ENCODE assay signal across 8 cellular contexts in the genomic region with DNA sequence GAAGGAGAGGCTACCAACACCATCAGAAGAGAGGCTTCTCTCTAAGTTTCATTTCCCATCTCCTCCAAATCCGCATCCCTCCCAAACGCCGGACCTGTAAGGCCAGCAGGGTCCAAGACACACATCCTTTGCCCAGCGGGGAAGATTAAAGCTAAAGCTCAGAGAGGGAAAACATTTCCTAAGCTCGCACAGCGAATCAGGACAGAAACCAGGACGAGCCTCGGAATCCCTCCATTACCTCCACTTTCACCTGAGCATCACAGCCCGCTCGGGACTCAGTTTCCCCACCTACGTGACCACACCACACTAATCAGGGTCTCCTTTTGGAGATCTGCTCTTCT. TPM values are rescaled to one million over a fixed set of nuclear protein-coding genes. Genes with fewer than 3 reads are reported as not detected.
DNase-seq lines count a peak whose midpoint lies in the region; ATAC-seq and TF ChIP-seq lines count a peak whose summit lies in the region.

No MANE protein-coding gene starts in this region.

- peaks cover 7% of the 10 kb centered on the region for H3K4me1 ChIP-seq in hepatocyte (ENCODE audit: insufficient read depth)

- TF ChIP-seq CTCF in WI38 (IDR thresholded peaks at IDR 0.05; ENCODE audit: low read depth, low read length) (no peak), hepatocyte (IDR thresholded peaks at IDR 0.05; ENCODE audit: poor library complexity) (no peak)

- no peaks in the 10 kb centered on the region for H3K79me2 ChIP-seq in hepatocyte

- peak overlapping the region; percentile 92 to 98 for H3K4me3 Mint-ChIP-seq in stimulated activated naive CD8-positive, alpha-beta T cell treated with anti-CD3 and anti-CD28 coated beads, Interleukin-15, amount 100 ng/mL, for 72 hours

- H3K9me3 ChIP-seq in hepatocyte (ENCODE audit: low read depth), result no peaks in the 10 kb centered on the region

- peaks cover 42% of the 10 kb centered on the region for H3K4me1 Mint-ChIP-seq in stimulated activated naive CD8-positive, alpha-beta T cell treated with anti-CD3 and anti-CD28 coated beads, Interleukin-15, amount 100 ng/mL, for 72 hours

- no peaks in the 10 kb centered on the region for H4K20me1 ChIP-seq in hepatocyte (ENCODE audit: insufficient read depth, poor library complexity, severe bottlenecking)

- 2% methylated on average over 11 of the region's 11 CpGs for WGBS in hepatocyte (ENCODE audit: low lambda C conversion rate, missing lambda C conversion rate)

- H3K27me3 Mint-ChIP-seq in stimulated activated naive CD8-positive, alpha-beta T cell treated with anti-CD3 and anti-CD28 coated beads, Interleukin-15, amount 100 ng/mL, for 72 hours, result peaks cover 34% of the 10 kb centered on the region

- H3K36me3 ChIP-seq in hepatocyte (replicated peaks; ENCODE audit: insufficient read depth, low read depth), result no peaks in the 10 kb centered on the region

- H2AFZ ChIP-seq in hepatocyte, result peak overlapping the region; percentile 99

- H3K27me3 ChIP-seq in hepatocyte, result peaks cover 6% of the 10 kb centered on the region

- H3K4me3 ChIP-seq in WI38 (ENCODE audit: low read depth, low read length) (peak overlapping the region; percentile 93), hepatocyte (peak overlapping the region; percentile 90)

- H3K9me2 ChIP-seq in hepatocyte (replicated peaks; ENCODE audit: insufficient read depth), result no peaks in the 10 kb centered on the region

- H3K4me2 ChIP-seq in hepatocyte, result peak overlapping the region; percentile 96

- no peak for ATAC-seq in stimulated activated naive CD8-positive, alpha-beta T cell treated with anti-CD3 and anti-CD28 coated beads, Interleukin-15, amount 100 ng/mL, for 72 hours
- ATAC-seq in HG03045 (IDR thresholded peaks at IDR 0.05; ENCODE audit: unreplicated experiment), result no peak

- H3K27ac ChIP-seq in hepatocyte, result peak overlapping the region; percentile 54

- H3K27ac Mint-ChIP-seq in stimulated activated naive CD8-positive, alpha-beta T cell treated with anti-CD3 and anti-CD28 coated beads, Interleukin-15, amount 100 ng/mL, for 72 hours, result peak overlapping the region; percentile 89 to 99

- no peaks in the 10 kb centered on the region for H3K9me3 Mint-ChIP-seq in stimulated activated naive CD8-positive, alpha-beta T cell treated with anti-CD3 and anti-CD28 coated beads, Interleukin-15, amount 100 ng/mL, for 72 hours

- DNase-seq in NCI-H2196 (lab: John Stamatoyannopoulos, UW; ENCODE audit: unreplicated experiment), result peak; percentile 17
- DNase-seq in NCI-H2196 treated with DMSO at 0.1 percent for 48 hours (lab: John Stamatoyannopoulos, UW; ENCODE audit: unreplicated experiment), result no peak
- peak; percentile 26 for DNase-seq in hepatocyte (ENCODE audit: low spot score)
- DNase-seq in stimulated activated naive CD8-positive, alpha-beta T cell treated with anti-CD3 and anti-CD28 coated beads, Interleukin-15, amount 100 ng/mL, for 72 hours, result no peak
- no peak for DNase-seq in NCI-H1048 (lab: John Stamatoyannopoulos, UW)
- DNase-seq in activated CD4-positive, alpha-beta T cell treated with anti-CD3 and anti-CD28 coated beads, Interleukin-2, amount 50 U/mL, for 48 hours, result no peak

RNA-seq across cellular contexts. Expression of a gene that starts 0.7 kb away (rescaled TPM):
- 37.9 and 73.1 TPM in 2 replicates for total RNA-seq in hepatocyte
- 114 and 168 TPM in 2 replicates for polyA plus RNA-seq in hepatocyte

RNA-seq across cellular contexts. Expression of a gene that starts 29.8 kb away (rescaled TPM):
- 3.4 and 7.8 TPM in 2 replicates for total RNA-seq in hepatocyte
- polyA plus RNA-seq in hepatocyte, result 12.2 and 14.8 TPM in 2 replicates

RNA-seq across cellular contexts. Expression of a gene that starts 31.2 kb away (rescaled TPM):
- 0.40 and 1.9 TPM in 2 replicates for total RNA-seq in hepatocyte
- 0.59 and 1.4 TPM in 2 replicates for polyA plus RNA-seq in hepatocyte

RNA-seq across cellular contexts. Expression of a gene that starts 40.2 kb away (rescaled TPM):
- 57.3 and 68.9 TPM in 2 replicates for total RNA-seq in hepatocyte
- 86.0 and 92.6 TPM in 2 replicates for polyA plus RNA-seq in hepatocyte

RNA-seq across cellular contexts. Expression of a gene that starts 43.4 kb away (rescaled TPM):
- total RNA-seq in hepatocyte, result 42.5 and 51.0 TPM in 2 replicates
- polyA plus RNA-seq in hepatocyte, result 66.7 and 72.8 TPM in 2 replicates

Comparison
In these comparisons a context has a peak if more than half of its experiments do, and no peak if none do; other contexts are left out.
1. DNase-seq: peak in NCI-H2196 (single experiment) and hepatocyte (single experiment); none in NCI-H2196 treated with DMSO at 0.1 percent for 48 hours (single experiment), stimulated activated naive CD8-positive, alpha-beta T cell treated with anti-CD3 and anti-CD28 coated beads, Interleukin-15, amount 100 ng/mL, for 72 hours (0 of 2), NCI-H1048 (single experiment) and activated CD4-positive, alpha-beta T cell treated with anti-CD3 and anti-CD28 coated beads, Interleukin-2, amount 50 U/mL, for 48 hours (0 of 2).